In the genomic region with DNA sequence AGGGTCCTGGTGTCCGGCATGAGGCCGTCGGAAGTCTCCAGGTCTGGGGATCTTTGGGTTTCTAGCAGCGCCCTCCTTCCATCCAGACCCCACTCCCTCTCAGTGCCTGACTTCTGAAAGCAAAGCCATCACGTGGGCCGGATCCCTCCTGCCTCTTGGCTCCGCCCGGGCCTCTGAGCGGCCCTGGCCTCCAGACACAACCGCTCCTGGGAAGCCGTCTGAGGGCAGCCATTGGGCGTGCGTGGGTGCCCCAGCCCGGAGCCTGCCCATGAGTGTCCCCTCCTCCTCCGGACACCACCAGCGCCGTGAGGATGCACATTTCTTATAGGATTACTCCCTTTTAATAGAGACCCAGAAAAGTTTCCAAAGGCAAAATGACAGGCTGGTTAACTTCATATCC, we compare ENCODE assay signal across 18 cellular contexts.
DNase-seq lines count a peak whose midpoint lies in the region; ATAC-seq, FAIRE-seq and TF ChIP-seq lines count a peak whose summit lies in the region.
"Had no signal": no experiment of that assay in that cellular context is flagged by ENCODE, and none has a peak within 500 bp of the region (broad histone marks: within the 10 kb centered on the region; RNA-seq: fewer than 3 reads in every experiment).

No MANE protein-coding gene starts in this region.

- H3K9ac ChIP-seq in K562 (ENCODE audit: insufficient read depth in 1 of 2, low read depth in 2 of 2, low read length in 2 of 2) = no peak overlapping the region
- H3K9ac ChIP-seq: KMS-11 had no signal

- no peaks in the 10 kb centered on the region for H3K36me3 Mint-ChIP-seq in CD8-positive, alpha-beta T cell
- no peaks in the 10 kb centered on the region for H3K36me3 Mint-ChIP-seq in naive thymus-derived CD4-positive, alpha-beta T cell
- peaks cover 2% of the 10 kb centered on the region for H3K36me3 Mint-ChIP-seq in activated naive CD8-positive, alpha-beta T cell treated with anti-CD3 and anti-CD28 coated beads, Interleukin-2, amount 50 U/mL, for 24 hours (ENCODE audit: low read depth)
- H3K36me3 Mint-ChIP-seq: CD4-positive, CD25-positive, alpha-beta regulatory T cell had no signal

- no peak for FAIRE-seq in K562 (lab: Jason Lieb, UNC)

- WGBS in right cardiac atrium = 91% methylated on average over 17 of the region's 17 CpGs
- WGBS in K562 (ENCODE audit: insufficient coverage, low coverage, missing lambda C conversion rate) = 17% methylated on average over 16 of the region's 17 CpGs

- POLR2A ChIA-PET in CD8-positive, alpha-beta T cell (lab: Charles Lee) = no interaction called here
- POLR2A ChIA-PET in K562 (lab: Yijun Ruan, JAX) = no interaction called here
- POLR2A ChIA-PET in naive thymus-derived CD4-positive, alpha-beta T cell (lab: Charles Lee) = no interaction called here

- no TSS peak for BruUV-seq in K562 (replicated peaks; lab: Mats Ljungman, UMichigan)

- H3K27me3 ChIP-seq in right cardiac atrium (ENCODE audit: control insufficient read depth, insufficient read depth) = no peaks in the 10 kb centered on the region
- peaks cover 27% of the 10 kb centered on the region for H3K27me3 ChIP-seq in left ventricle myocardium inferior (ENCODE audit: low read depth)
- H3K27me3 ChIP-seq in CD8-positive, alpha-beta T cell (ENCODE audit: insufficient read depth, low read length) = no peaks in the 10 kb centered on the region
- peaks cover 12 to 36% of the 10 kb centered on the region in 2 experiments for H3K27me3 ChIP-seq in K562 (ENCODE audit: control insufficient read depth in 2 of 2, insufficient read depth in 2 of 2, low read length in 2 of 2)
- no peaks in the 10 kb centered on the region for H3K27me3 ChIP-seq in naive thymus-derived CD4-positive, alpha-beta T cell (ENCODE audit: control insufficient read depth in 2 of 2, insufficient read depth in 2 of 2, low read length in 2 of 2)

- no peak overlapping the region for H3K4me2 ChIP-seq in K562 (ENCODE audit: insufficient read depth, low read length)
- H3K4me2 ChIP-seq: KMS-11 had no signal

- H3K27ac Mint-ChIP-seq in CD8-positive, alpha-beta T cell = no peak overlapping the region
- H3K27ac Mint-ChIP-seq in naive thymus-derived CD4-positive, alpha-beta T cell = peak overlapping the region in 3 of 9 donors; percentile 14 to 94 (median 84)
- H3K27ac Mint-ChIP-seq in activated naive CD8-positive, alpha-beta T cell treated with anti-CD3 and anti-CD28 coated beads, Interleukin-2, amount 50 U/mL, for 24 hours = no peak overlapping the region
- H3K27ac Mint-ChIP-seq: HFFc6 had no signal

- H3K9me3 ChIP-seq in right cardiac atrium (ENCODE audit: control insufficient read depth, low read length) (no peaks in the 10 kb centered on the region), left ventricle myocardium inferior (replicated peaks) (peaks cover 10% of the 10 kb centered on the region), K562 (replicated peaks; ENCODE audit: control insufficient read depth, insufficient read depth, low read depth, low read length) (no peaks in the 10 kb centered on the region)
- no peaks in the 10 kb centered on the region for H3K9me3 ChIP-seq in CD8-positive, alpha-beta T cell (ENCODE audit: low read length)
- peaks cover 0 to 18% (median 10%) of the 10 kb centered on the region in 3 experiments for H3K9me3 ChIP-seq in naive thymus-derived CD4-positive, alpha-beta T cell (ENCODE audit: control insufficient read depth in 2 of 3, low read length in 3 of 3)

- ATAC-seq in right cardiac atrium (no peak), K562 (no peak)
- ATAC-seq in CD8-positive, alpha-beta T cell = no peak
- no peak for ATAC-seq in naive thymus-derived CD4-positive, alpha-beta T cell
- ATAC-seq in activated naive CD8-positive, alpha-beta T cell treated with anti-CD3 and anti-CD28 coated beads, Interleukin-2, amount 50 U/mL, for 24 hours = no peak

- H3K36me3 ChIP-seq in left ventricle myocardium inferior (no peaks in the 10 kb centered on the region), K562 (ENCODE audit: control insufficient read depth, insufficient read depth, low read length) (no peaks in the 10 kb centered on the region)
- no peaks in the 10 kb centered on the region for H3K36me3 ChIP-seq in CD8-positive, alpha-beta T cell (ENCODE audit: insufficient read depth, low read length)
- no peaks in the 10 kb centered on the region for H3K36me3 ChIP-seq in naive thymus-derived CD4-positive, alpha-beta T cell (ENCODE audit: control insufficient read depth in 2 of 3, insufficient read depth in 3 of 3, low read length in 3 of 3)

- no peak overlapping the region for H3K4me3 ChIP-seq in right cardiac atrium (ENCODE audit: low read length)
- H3K4me3 ChIP-seq in left ventricle myocardium inferior = no peak overlapping the region
- H3K4me3 ChIP-seq in CD8-positive, alpha-beta T cell (ENCODE audit: low read depth, low read length) = no peak overlapping the region
- H3K4me3 ChIP-seq in K562 = no peak overlapping the region
- H3K4me3 ChIP-seq in naive thymus-derived CD4-positive, alpha-beta T cell (ENCODE audit: low read length) = no peak overlapping the region

- TF ChIP-seq POLR2A in K562 (conservative IDR thresholded peaks at IDR 0.05) = no peak

- CTCF ChIA-PET in CD8-positive, alpha-beta T cell (lab: Charles Lee) = no interaction called here
- CTCF ChIA-PET in K562 (lab: Yijun Ruan, JAX; ENCODE audit: low intra/inter-chr PET ratio) = no interaction called here
- CTCF ChIA-PET in naive thymus-derived CD4-positive, alpha-beta T cell (lab: Charles Lee) = no interaction called here

- peaks cover 4% of the 10 kb centered on the region for H3K27me3 Mint-ChIP-seq in CD8-positive, alpha-beta T cell (ENCODE audit: low read depth)
- H3K27me3 Mint-ChIP-seq in naive thymus-derived CD4-positive, alpha-beta T cell = peaks cover 4 to 9% (median 6%) of the 10 kb centered on the region in 5 donors
- H3K27me3 Mint-ChIP-seq in activated naive CD8-positive, alpha-beta T cell treated with anti-CD3 and anti-CD28 coated beads, Interleukin-2, amount 50 U/mL, for 24 hours = peaks cover 8% of the 10 kb centered on the region
- H3K27me3 Mint-ChIP-seq: CD4-positive, CD25-positive, alpha-beta regulatory T cell had no signal

- in situ Hi-C loops in K562 (cut with MboI) = no loop called here

- no peak for TF ChIP-seq EP300 in K562 (IDR thresholded peaks at IDR 0.05; ENCODE audit: low read length)

- H3K4me1 ChIP-seq in right cardiac atrium (ENCODE audit: control insufficient read depth, insufficient read depth, low read length) (peaks cover 5% of the 10 kb centered on the region), left ventricle myocardium inferior (peaks cover 70% of the 10 kb centered on the region), K562 (replicated peaks in 1 of 2; ENCODE audit: control insufficient read depth in 2 of 2, insufficient read depth in 2 of 2, low read length in 2 of 2) (peaks cover 16 to 19% of the 10 kb centered on the region in 2 experiments)
- H3K4me1 ChIP-seq in CD8-positive, alpha-beta T cell (ENCODE audit: insufficient read depth, low read length) = no peaks in the 10 kb centered on the region
- peaks cover 0 to 5% of the 10 kb centered on the region in 2 donors for H3K4me1 ChIP-seq in naive thymus-derived CD4-positive, alpha-beta T cell (ENCODE audit: control insufficient read depth in 2 of 2, insufficient read depth in 2 of 2, low read length in 2 of 2)

- TF ChIP-seq CTCF in left ventricle myocardium inferior (IDR thresholded peaks at IDR 0.05; ENCODE audit: borderline replicate concordance) (no peak), K562 (IDR thresholded peaks at IDR 0.05 in 2 of 3, conservative IDR thresholded peaks at IDR 0.05 in 1 of 3; ENCODE audit: insufficient read depth in 2 of 3, low read depth in 1 of 3, low read length in 3 of 3) (no peak)
- no peak for TF ChIP-seq CTCF in CD8-positive, alpha-beta T cell (IDR thresholded peaks at IDR 0.05)

- intact Hi-C loops in right cardiac atrium (cut with DNase I) (no loop called here), left ventricle myocardium inferior (cut with micrococcal nuclease) (no loop called here), K562 (cut with micrococcal nuclease) (no loop called here)
- intact Hi-C loops in CD8-positive, alpha-beta T cell (cut with DNase I, micrococcal nuclease) = no loop called here
- intact Hi-C loops in naive thymus-derived CD4-positive, alpha-beta T cell (cut with micrococcal nuclease) = no loop called here

- peaks cover 11% of the 10 kb centered on the region for H3K4me1 Mint-ChIP-seq in CD8-positive, alpha-beta T cell (ENCODE audit: low read depth)
- peaks cover 3 to 24% (median 19%) of the 10 kb centered on the region in 7 donors for H3K4me1 Mint-ChIP-seq in naive thymus-derived CD4-positive, alpha-beta T cell
- H3K4me1 Mint-ChIP-seq in activated naive CD8-positive, alpha-beta T cell treated with anti-CD3 and anti-CD28 coated beads, Interleukin-2, amount 50 U/mL, for 24 hours = peaks cover 15% of the 10 kb centered on the region

- DNase-seq in right cardiac atrium (peak in 2 of 3 donors; percentile 33 to 37), left ventricle myocardium inferior (no peak), K562 (ENCODE audit: extremely low read depth in 1 of 4, low spot score in 3 of 4) (no peak), NCI-H1694 (lab: John Stamatoyannopoulos, UW) (no peak)
- no peak for DNase-seq in CD8-positive, alpha-beta T cell
- DNase-seq in naive thymus-derived CD4-positive, alpha-beta T cell = no peak
- no peak for DNase-seq in activated naive CD8-positive, alpha-beta T cell treated with anti-CD3 and anti-CD28 coated beads, Interleukin-2, amount 50 U/mL, for 24 hours
- no peak for DNase-seq in activated CD4-positive, CD25-positive, alpha-beta regulatory T cell treated with anti-CD3 and anti-CD28 coated beads, Interleukin-2, amount 50 U/mL, for 72 hours
- DNase-seq: 8988T, C1 segment of cervical spinal cord, Calu3, DMS79 treated with DMSO at 0.1 percent for 48 hours, GF-D8, HCEC 1CT, HFFc6 had no signal

- H3K9me3 Mint-ChIP-seq in CD8-positive, alpha-beta T cell = peaks cover 7% of the 10 kb centered on the region
- peaks cover 0 to 20% (median 7%) of the 10 kb centered on the region in 11 donors for H3K9me3 Mint-ChIP-seq in naive thymus-derived CD4-positive, alpha-beta T cell
- H3K9me3 Mint-ChIP-seq in activated naive CD8-positive, alpha-beta T cell treated with anti-CD3 and anti-CD28 coated beads, Interleukin-2, amount 50 U/mL, for 24 hours = peaks cover 6% of the 10 kb centered on the region

- H3K9me1 ChIP-seq in K562 (ENCODE audit: control insufficient read depth, insufficient read depth, low read length) = no peaks in the 10 kb centered on the region

- H3K27ac ChIP-seq in right cardiac atrium (ENCODE audit: low read length) = no peak overlapping the region
- no peak overlapping the region for H3K27ac ChIP-seq in left ventricle myocardium inferior (replicated peaks)
- peak overlapping the region; percentile 81 for H3K27ac ChIP-seq in CD8-positive, alpha-beta T cell (ENCODE audit: low read depth, low read length)
- no peak overlapping the region for H3K27ac ChIP-seq in K562 (ENCODE audit: extremely low read depth, low read depth, low read length)
- H3K27ac ChIP-seq in naive thymus-derived CD4-positive, alpha-beta T cell (ENCODE audit: low read depth, low read length) = peak overlapping the region; percentile 71
- H3K27ac ChIP-seq: KMS-11 had no signal

- no peak for TF ChIP-seq RAD21 in K562 (CRISPR knock-in tag; conservative IDR thresholded peaks at IDR 0.05 in 1 of 2, IDR thresholded peaks at IDR 0.05 in 1 of 2)

- H3K79me2 ChIP-seq in K562 (ENCODE audit: control insufficient read depth, insufficient read depth, low read length) = no peaks in the 10 kb centered on the region

- H4K20me1 ChIP-seq in K562 (replicated peaks; ENCODE audit: control insufficient read depth, insufficient read depth, low read length) = no peaks in the 10 kb centered on the region

- no peak overlapping the region for H3K4me3 Mint-ChIP-seq in CD8-positive, alpha-beta T cell
- H3K4me3 Mint-ChIP-seq in naive thymus-derived CD4-positive, alpha-beta T cell = no peak overlapping the region
- no peak overlapping the region for H3K4me3 Mint-ChIP-seq in activated naive CD8-positive, alpha-beta T cell treated with anti-CD3 and anti-CD28 coated beads, Interleukin-2, amount 50 U/mL, for 24 hours
- H3K4me3 Mint-ChIP-seq: B cell; CD4-positive, CD25-positive, alpha-beta regulatory T cell; HFFc6 had no signal

- no peak overlapping the region for H2AFZ ChIP-seq in K562 (ENCODE audit: low read depth, low read length)

Comparison
In these comparisons a context has a peak if more than half of its experiments do, and no peak if none do; other contexts are left out.
1. DNase-seq: peak in right cardiac atrium (2 of 3); none in left ventricle myocardium inferior (single experiment), CD8-positive, alpha-beta T cell (0 of 7), K562 (0 of 4), naive thymus-derived CD4-positive, alpha-beta T cell (0 of 9), activated naive CD8-positive, alpha-beta T cell treated with anti-CD3 and anti-CD28 coated beads, Interleukin-2, amount 50 U/mL, for 24 hours (single experiment), NCI-H1694 (single experiment) and activated CD4-positive, CD25-positive, alpha-beta regulatory T cell treated with anti-CD3 and anti-CD28 coated beads, Interleukin-2, amount 50 U/mL, for 72 hours (single experiment).
2. H3K27ac ChIP-seq: peak in CD8-positive, alpha-beta T cell (single experiment) and naive thymus-derived CD4-positive, alpha-beta T cell (single experiment); none in right cardiac atrium (single experiment), left ventricle myocardium inferior (single experiment) and K562 (single experiment).